In the genomic region with DNA sequence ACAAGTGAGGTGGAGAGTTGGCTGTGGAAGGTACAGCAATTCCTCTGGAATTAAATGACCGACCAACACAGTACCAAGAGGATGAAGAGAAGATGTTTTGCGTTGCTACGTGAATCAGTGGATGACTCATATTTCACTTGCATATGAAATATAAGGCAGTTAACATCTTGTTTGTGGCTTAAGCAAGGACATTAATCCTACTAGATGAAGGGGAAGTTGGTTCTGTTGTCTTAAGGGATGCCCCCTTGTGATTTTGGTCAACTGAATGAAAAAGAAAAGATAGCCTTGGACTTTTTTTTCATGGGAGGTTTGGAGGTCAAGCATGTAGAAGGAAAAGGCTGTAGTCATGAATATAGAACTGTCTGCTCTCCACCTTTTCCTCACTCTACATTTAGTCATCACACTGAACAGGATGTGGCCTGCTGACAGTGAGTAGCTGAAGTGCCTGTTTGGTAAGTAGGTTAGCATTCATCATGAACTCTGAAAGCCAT, we compare ENCODE assay signal across 8 cellular contexts. TPM values are rescaled to one million over a fixed set of nuclear protein-coding genes. Genes with fewer than 3 reads are reported as not detected.
DNase-seq lines count a peak whose midpoint lies in the region; ATAC-seq and TF ChIP-seq lines count a peak whose summit lies in the region.

No MANE protein-coding gene starts in this region.

- H3K36me3 ChIP-seq in naive thymus-derived CD4-positive, alpha-beta T cell (ENCODE audit: control insufficient read depth in 2 of 3, insufficient read depth in 3 of 3, low read length in 3 of 3) = no peaks in the 10 kb centered on the region

- DNase-seq in stimulated activated CD4-positive, alpha-beta T cell treated with anti-CD3 and anti-CD28 coated beads, Interleukin-12 subunit alpha, Interleukin-12 subunit beta, amount 100 ng/mL, for 48 hours (ENCODE audit: low read depth in 2 of 3, low spot score in 1 of 3) = peak in 2 of 3 donors; percentile 7 to 25
- no peak for DNase-seq in stimulated activated CD4-positive, alpha-beta T cell treated with anti-CD3 and anti-CD28 coated beads, Interleukin-12 subunit alpha, Interleukin-12 subunit beta, amount 100 ng/mL, for 4 hours
- peak; percentile 91 for DNase-seq in NB4 (ENCODE audit: low read depth)
- peak; percentile 81 for DNase-seq in astrocyte of the hippocampus (ENCODE audit: low read depth, low spot score)
- DNase-seq in naive thymus-derived CD4-positive, alpha-beta T cell = peak in 1 of 9 donors; percentile 35
- no peak for DNase-seq in DMS153 treated with DMSO at 0.1 percent for 48 hours (lab: John Stamatoyannopoulos, UW; ENCODE audit: unreplicated experiment)
- DNase-seq in putamen (ENCODE audit: low spot score) = no peak

- H3K4me3 ChIP-seq in NB4 (ENCODE audit: low read depth, low read length) = no peak overlapping the region
- H3K4me3 ChIP-seq in naive thymus-derived CD4-positive, alpha-beta T cell (ENCODE audit: low read length) = no peak overlapping the region

- CTCF ChIA-PET in naive thymus-derived CD4-positive, alpha-beta T cell (lab: Charles Lee) = no interaction called here

- no peaks in the 10 kb centered on the region for H3K27me3 Mint-ChIP-seq in naive thymus-derived CD4-positive, alpha-beta T cell

- H3K27ac ChIP-seq in naive thymus-derived CD4-positive, alpha-beta T cell (ENCODE audit: low read depth, low read length) = no peak overlapping the region

- peaks cover 0 to 30% (median 8%) of the 10 kb centered on the region in 5 donors for H3K36me3 Mint-ChIP-seq in naive thymus-derived CD4-positive, alpha-beta T cell

- intact Hi-C loops in naive thymus-derived CD4-positive, alpha-beta T cell (cut with micrococcal nuclease) = loop anchor here in 1 of 2 donors (1.0 kb wide), 2 partner anchors 33 to 109 kb away; no protein-coding TSS in a partner anchor

- H3K4me1 Mint-ChIP-seq in naive thymus-derived CD4-positive, alpha-beta T cell = peaks cover 0 to 24% (median 0%) of the 10 kb centered on the region in 7 donors

- no peak for TF ChIP-seq POLR2A in NB4 (IDR thresholded peaks at IDR 0.05; ENCODE audit: extremely low read depth, insufficient read length)

- H3K4me3 Mint-ChIP-seq in naive thymus-derived CD4-positive, alpha-beta T cell = peak overlapping the region in 1 of 10 donors; percentile 35

- POLR2A ChIA-PET in naive thymus-derived CD4-positive, alpha-beta T cell (lab: Charles Lee) = no interaction called here

- no peaks in the 10 kb centered on the region for H3K4me1 ChIP-seq in naive thymus-derived CD4-positive, alpha-beta T cell (ENCODE audit: control insufficient read depth in 2 of 2, insufficient read depth in 2 of 2, low read length in 2 of 2)

- H3K9me3 ChIP-seq in naive thymus-derived CD4-positive, alpha-beta T cell (ENCODE audit: control insufficient read depth in 2 of 3, low read length in 3 of 3) = no peaks in the 10 kb centered on the region

- H3K9me3 Mint-ChIP-seq in naive thymus-derived CD4-positive, alpha-beta T cell = no peaks in the 10 kb centered on the region

- H3K27me3 ChIP-seq in naive thymus-derived CD4-positive, alpha-beta T cell (ENCODE audit: control insufficient read depth in 2 of 2, insufficient read depth in 2 of 2, low read length in 2 of 2) = no peaks in the 10 kb centered on the region

- ATAC-seq in naive thymus-derived CD4-positive, alpha-beta T cell = peak; percentile 80
- no peak for ATAC-seq in GM18873 (IDR thresholded peaks at IDR 0.05; ENCODE audit: low FRiP score, unreplicated experiment)

- H3K27ac Mint-ChIP-seq in naive thymus-derived CD4-positive, alpha-beta T cell = peak overlapping the region in 2 of 9 donors; percentile 67 to 91

- no peak for TF ChIP-seq CTCF in NB4 (IDR thresholded peaks at IDR 0.05; ENCODE audit: low read depth, low read length)

RNA-seq across cellular contexts. Expression of a gene that starts 33.9 kb away (rescaled TPM):
- 1 to 10 TPM in 1 of 5 experiments, under 1 TPM in 1, not detected in 3; 0.07 to 8.1 TPM for total RNA-seq in naive thymus-derived CD4-positive, alpha-beta T cell
- polyA plus RNA-seq in naive thymus-derived CD4-positive, alpha-beta T cell = not detected

Comparison
In these comparisons a context has a peak if more than half of its experiments do, and no peak if none do; other contexts are left out.
1. DNase-seq: peak in stimulated activated CD4-positive, alpha-beta T cell treated with anti-CD3 and anti-CD28 coated beads, Interleukin-12 subunit alpha, Interleukin-12 subunit beta, amount 100 ng/mL, for 48 hours (2 of 3), NB4 (single experiment) and astrocyte of the hippocampus (single experiment); none in stimulated activated CD4-positive, alpha-beta T cell treated with anti-CD3 and anti-CD28 coated beads, Interleukin-12 subunit alpha, Interleukin-12 subunit beta, amount 100 ng/mL, for 4 hours (single experiment), DMS153 treated with DMSO at 0.1 percent for 48 hours (single experiment) and putamen (single experiment).